In genomic region chr9:13705356-13705755, GRCh38 we compare ENCODE assay signal across 15 cellular contexts.
DNase-seq lines count a peak whose midpoint lies in the region; ATAC-seq and TF ChIP-seq lines count a peak whose summit lies in the region.
"Had no signal": no experiment of that assay in that cellular context is flagged by ENCODE, and none has a peak within 500 bp of the region (broad histone marks: within the 10 kb centered on the region; RNA-seq: fewer than 3 reads in every experiment).

No MANE protein-coding gene starts in this region.

- peak overlapping the region; percentile 50 for H2AFZ ChIP-seq in smooth muscle cell (ENCODE audit: low read depth)

- intact Hi-C loops in esophagus muscularis mucosa (cut with DNase I) (no loop called here), right lobe of liver (cut with DNase I) (no loop called here)

- peak overlapping the region; percentile 32 for H3K9ac ChIP-seq in smooth muscle cell (ENCODE audit: low read depth)

- H3K36me3 ChIP-seq in esophagus muscularis mucosa (no peaks in the 10 kb centered on the region), right lobe of liver (no peaks in the 10 kb centered on the region), smooth muscle cell (ENCODE audit: low read depth) (no peaks in the 10 kb centered on the region)
- H3K36me3 ChIP-seq: Peyer's patch had no signal

- TF ChIP-seq POLR2A in esophagus muscularis mucosa (IDR thresholded peaks at IDR 0.05; ENCODE audit: low read depth) = no peak
- TF ChIP-seq POLR2A in right lobe of liver (IDR thresholded peaks at IDR 0.05) = no peak

- ATAC-seq in right lobe of liver (peak in 3 of 4 donors; percentile 19 to 33 (median 23)), GM19351 (IDR thresholded peaks at IDR 0.05; ENCODE audit: unreplicated experiment) (no peak)
- ATAC-seq: activated CD4-positive, alpha-beta T cell treated with anti-CD3 and anti-CD28 coated beads for 36 hours; GM12878; mucosa of descending colon had no signal

- H3F3A ChIP-seq in smooth muscle cell (ENCODE audit: low read depth) = peaks cover 11% of the 10 kb centered on the region

- H3K27me3 ChIP-seq in esophagus muscularis mucosa = no peaks in the 10 kb centered on the region
- no peaks in the 10 kb centered on the region for H3K27me3 ChIP-seq in right lobe of liver
- H3K27me3 ChIP-seq in smooth muscle cell (ENCODE audit: low read depth) = no peaks in the 10 kb centered on the region
- H3K27me3 ChIP-seq: Peyer's patch had no signal

- no peaks in the 10 kb centered on the region for H3K79me2 ChIP-seq in smooth muscle cell (ENCODE audit: low read depth)

- no peak for TF ChIP-seq CTCF in esophagus muscularis mucosa (IDR thresholded peaks at IDR 0.05)
- TF ChIP-seq CTCF in right lobe of liver (IDR thresholded peaks at IDR 0.05) = no peak
- no peak for TF ChIP-seq CTCF in smooth muscle cell (IDR thresholded peaks at IDR 0.05; ENCODE audit: borderline replicate concordance, insufficient read depth, poor library complexity, severe bottlenecking)

- H3K4me2 ChIP-seq in smooth muscle cell = peak overlapping the region; percentile 42

- H3K27ac ChIP-seq in esophagus muscularis mucosa (replicated peaks in 1 of 4) (peak overlapping the region; percentile 4 to 47 (median 30)), right lobe of liver (no peak overlapping the region), smooth muscle cell (ENCODE audit: low read depth) (peak overlapping the region; percentile 79)
- H3K27ac ChIP-seq: C4-2B had no signal

- H3K4me1 ChIP-seq in esophagus muscularis mucosa (peaks cover 0 to 9% (median 4%) of the 10 kb centered on the region in 4 donors), right lobe of liver (no peaks in the 10 kb centered on the region), smooth muscle cell (ENCODE audit: low read depth) (peaks cover 10% of the 10 kb centered on the region)
- H3K4me1 ChIP-seq: Peyer's patch had no signal

- no peaks in the 10 kb centered on the region for H3K9me3 ChIP-seq in esophagus muscularis mucosa
- no peaks in the 10 kb centered on the region for H3K9me3 ChIP-seq in right lobe of liver
- no peaks in the 10 kb centered on the region for H3K9me3 ChIP-seq in smooth muscle cell (replicated peaks; ENCODE audit: low read depth)
- H3K9me3 ChIP-seq: mucosa of descending colon, Peyer's patch had no signal

- no peak for TF ChIP-seq EP300 in esophagus muscularis mucosa (IDR thresholded peaks at IDR 0.05)

- H4K20me1 ChIP-seq in smooth muscle cell (ENCODE audit: low read depth) = no peaks in the 10 kb centered on the region

- 75% methylated on average over 3 of the region's 3 CpGs for WGBS in esophagus muscularis mucosa
- 33% methylated on average over 3 of the region's 3 CpGs for WGBS in right lobe of liver (ENCODE audit: insufficient coverage, low coverage, low lambda C conversion rate, missing lambda C conversion rate)
- WGBS in smooth muscle cell (ENCODE audit: low lambda C conversion rate) = 32% methylated on average over 3 of the region's 3 CpGs

- DNase-seq in SK-N-DZ (ENCODE audit: low spot score) (peak; percentile 3), esophagus muscularis mucosa (ENCODE audit: extremely low spot score) (no peak), right lobe of liver (no peak), smooth muscle cell (lab: John Stamatoyannopoulos, UW; ENCODE audit: unreplicated experiment) (no peak), activated gamma-delta T cell treated with Interleukin-2 at 50 U/mL for 16 hours (no peak), NK-92 (lab: John Stamatoyannopoulos, UW; ENCODE audit: unreplicated experiment) (no peak)
- no peak for DNase-seq in stimulated activated CD8-positive, alpha-beta memory T cell treated with anti-CD3 and anti-CD28 coated beads, Interleukin-4, amount 100 ng/mL, for 48 hours
- DNase-seq: activated CD4-positive, alpha-beta T cell treated with anti-CD3 and anti-CD28 coated beads for 36 hours; mucosa of descending colon; NCI-H1694; NCI-H526 treated with DMSO at 0.1 percent for 48 hours had no signal

- no peak overlapping the region for H3K4me3 ChIP-seq in esophagus muscularis mucosa
- no peak overlapping the region for H3K4me3 ChIP-seq in right lobe of liver
- no peak overlapping the region for H3K4me3 ChIP-seq in smooth muscle cell
- H3K4me3 ChIP-seq: GM12878, mucosa of descending colon, Peyer's patch had no signal

Comparison
In these comparisons a context has a peak if more than half of its experiments do, and no peak if none do; other contexts are left out.
1. H3K27ac ChIP-seq: peak in esophagus muscularis mucosa (4 of 4) and smooth muscle cell (single experiment); none in right lobe of liver (0 of 3).